In the genomic region with DNA sequence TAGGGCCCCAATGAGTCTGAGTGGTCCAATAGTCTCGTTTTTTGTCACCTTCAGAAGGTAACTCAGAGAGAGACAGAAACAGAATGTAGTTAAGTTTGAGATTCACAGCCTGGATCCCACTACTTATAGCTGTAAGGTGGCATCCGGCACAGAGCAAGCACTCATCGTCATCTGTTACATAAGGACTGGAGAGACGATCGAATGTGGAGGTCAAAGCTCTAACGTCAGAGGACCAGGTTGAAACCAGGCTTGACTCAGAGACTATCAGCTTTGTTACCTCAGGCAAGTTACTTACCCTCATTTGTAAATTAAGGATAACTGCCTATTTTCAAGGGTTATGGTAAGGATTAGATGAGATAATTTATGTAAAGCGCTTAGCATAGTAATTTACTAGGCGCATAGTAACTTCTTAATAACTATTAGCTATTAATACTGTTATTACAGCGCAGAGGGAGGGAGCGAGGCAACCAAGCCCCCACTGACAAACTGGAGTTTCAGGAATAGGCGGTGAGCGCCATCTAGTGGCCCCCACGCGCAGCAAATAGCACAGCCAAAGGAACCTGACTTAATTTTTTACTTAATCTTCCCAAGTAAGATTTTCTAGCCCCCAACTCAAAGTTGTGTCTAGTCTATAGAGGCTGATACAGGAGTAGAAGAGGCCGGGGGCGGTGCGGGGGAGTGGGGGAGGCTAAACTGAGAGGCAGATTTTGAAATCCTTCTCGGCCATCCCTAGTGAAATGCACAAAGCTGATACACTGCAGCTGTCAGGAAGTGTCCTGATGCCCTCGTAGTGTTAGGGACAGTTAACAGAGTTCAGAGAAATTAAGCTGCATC, we compare ENCODE assay signal across 8 cellular contexts. TPM values are rescaled to one million over a fixed set of nuclear protein-coding genes. Genes with fewer than 3 reads are reported as not detected.
DNase-seq lines count a peak whose midpoint lies in the region; ATAC-seq, FAIRE-seq and TF ChIP-seq lines count a peak whose summit lies in the region.

No MANE protein-coding gene starts in this region.

- no peaks in the 10 kb centered on the region for H3K36me3 Mint-ChIP-seq in activated naive CD8-positive, alpha-beta T cell treated with anti-CD3 and anti-CD28 coated beads, Interleukin-2, amount 10 ng/mL, durations not matched to agents 7 days and 5 days

- POLR2A ChIA-PET in BJ (lab: Charles Lee), result no interaction called here
- POLR2A ChIA-PET in Panc1 (lab: Charles Lee), result interaction anchor here (0.7 kb wide), 1 partner anchor 77 kb away, joined by 3 read pairs; no protein-coding TSS in a partner anchor
- POLR2A ChIA-PET in activated naive CD8-positive, alpha-beta T cell treated with anti-CD3 and anti-CD28 coated beads, Interleukin-2, amount 10 ng/mL, durations not matched to agents 7 days and 5 days (lab: Charles Lee), result no interaction called here

- no peak overlapping the region for H3K4me3 Mint-ChIP-seq in activated naive CD8-positive, alpha-beta T cell treated with anti-CD3 and anti-CD28 coated beads, Interleukin-2, amount 10 ng/mL, durations not matched to agents 7 days and 5 days

- BruUV-seq in Panc1 (replicated peaks; lab: Mats Ljungman, UMichigan), result no TSS peak

- CTCF ChIA-PET in BJ (lab: Yijun Ruan, JAX) (interaction anchor here (0.6 to 4.0 kb wide), 26 partner anchors 9 to 1824 kb away, joined by 3 to 26 read pairs (median 5); no protein-coding TSS in a partner anchor), Panc1 (lab: Charles Lee) (interaction anchor here (0.6 to 0.9 kb wide), 3 partner anchors 52 to 1697 kb away, joined by 3 to 5 read pairs (median 3); no protein-coding TSS in a partner anchor)

- no peak for FAIRE-seq in small intestine (lab: Jason Lieb, UNC)

- in situ Hi-C loops in Panc1 (cut with HindIII; ENCODE audit: low pct_unique_long_range_greater_than_20kb, low sequenced_read_pairs), result no loop called here

- TF ChIP-seq CTCF in BJ (IDR thresholded peaks at IDR 0.05; ENCODE audit: insufficient read depth, low read depth, low read length) (peak; percentile 88), Panc1 (IDR thresholded peaks at IDR 0.05) (peak; percentile 96)

- H3K27ac ChIP-seq in Panc1 (ENCODE audit: low read length) (no peak overlapping the region), right cardiac atrium (ENCODE audit: low read length) (no peak overlapping the region), small intestine (ENCODE audit: low read depth in 1 of 2, low read length in 1 of 2) (no peak overlapping the region)

- 13% methylated on average over 19 of the region's 19 CpGs for WGBS in right cardiac atrium
- 18 to 22% (median 20%) methylated on average over 19 of the region's 19 CpGs for WGBS in small intestine, 3 donors

- H3K4me1 ChIP-seq in Panc1 (ENCODE audit: control insufficient read depth, insufficient read depth, low read length) (0 out of 2 replicates have a peak, but pooled peaks cover 4% of the 10 kb centered on the region), right cardiac atrium (ENCODE audit: control insufficient read depth, insufficient read depth, low read length) (no peaks in the 10 kb centered on the region), small intestine (ENCODE audit: control insufficient read depth in 2 of 2, insufficient read depth in 1 of 2, low read depth in 1 of 2, low read length in 1 of 2) (no peaks in the 10 kb centered on the region)

- H3K4me1 Mint-ChIP-seq in activated naive CD8-positive, alpha-beta T cell treated with anti-CD3 and anti-CD28 coated beads, Interleukin-2, amount 10 ng/mL, durations not matched to agents 7 days and 5 days, result no peaks in the 10 kb centered on the region

- H3K27me3 Mint-ChIP-seq in activated naive CD8-positive, alpha-beta T cell treated with anti-CD3 and anti-CD28 coated beads, Interleukin-2, amount 10 ng/mL, durations not matched to agents 7 days and 5 days, result peaks cover 4% of the 10 kb centered on the region

- no peak overlapping the region for H3K4me3 ChIP-seq in BJ (ENCODE audit: low read depth, low read length)
- H3K4me3 ChIP-seq in Panc1 (ENCODE audit: low read depth in 2 of 2, low read length in 2 of 2), result peak overlapping the region in 1 of 2 experiments; percentile 21; a peak in 2 of 4 replicates
- no peak overlapping the region for H3K4me3 ChIP-seq in right cardiac atrium (ENCODE audit: low read length)
- H3K4me3 ChIP-seq in small intestine (ENCODE audit: low read depth in 1 of 2, low read length in 2 of 2), result no peak overlapping the region

- H3K9me3 ChIP-seq in Panc1 (ENCODE audit: control insufficient read depth, insufficient read depth, low read depth, low read length), result no peaks in the 10 kb centered on the region
- no peaks in the 10 kb centered on the region for H3K9me3 ChIP-seq in right cardiac atrium (ENCODE audit: control insufficient read depth, low read length)
- H3K9me3 ChIP-seq in small intestine (ENCODE audit: control insufficient read depth, low read depth), result no peaks in the 10 kb centered on the region

- H3K27me3 ChIP-seq in BJ (ENCODE audit: control insufficient read depth, insufficient read depth, low read length) (no peaks in the 10 kb centered on the region), Panc1 (ENCODE audit: control insufficient read depth, insufficient read depth, low read length) (0 out of 2 replicates have a peak, but pooled peaks cover 2% of the 10 kb centered on the region), right cardiac atrium (ENCODE audit: control insufficient read depth, insufficient read depth) (no peaks in the 10 kb centered on the region), small intestine (ENCODE audit: control insufficient read depth in 2 of 2, insufficient read depth in 2 of 2, low read length in 2 of 2) (peaks cover 0 to 2% of the 10 kb centered on the region in 2 donors)

- no peaks in the 10 kb centered on the region for H3K9me3 Mint-ChIP-seq in activated naive CD8-positive, alpha-beta T cell treated with anti-CD3 and anti-CD28 coated beads, Interleukin-2, amount 10 ng/mL, durations not matched to agents 7 days and 5 days

- H3K27ac Mint-ChIP-seq in activated naive CD8-positive, alpha-beta T cell treated with anti-CD3 and anti-CD28 coated beads, Interleukin-2, amount 10 ng/mL, durations not matched to agents 7 days and 5 days, result no peak overlapping the region

- ATAC-seq in GM18861 (IDR thresholded peaks at IDR 0.05; ENCODE audit: unreplicated experiment) (peak; percentile 41), HG03196 (IDR thresholded peaks at IDR 0.05; ENCODE audit: unreplicated experiment) (peak; percentile 81), Panc1 (peak; percentile 75), right cardiac atrium (peak; percentile 29 to 48)
- no peak for ATAC-seq in activated naive CD8-positive, alpha-beta T cell treated with anti-CD3 and anti-CD28 coated beads, Interleukin-2, amount 10 ng/mL, durations not matched to agents 7 days and 5 days (ENCODE audit: low read depth)

- DNase-seq in BJ (ENCODE audit: low read depth) (no peak), Panc1 (ENCODE audit: low read depth, low spot score) (peak; percentile 10), right cardiac atrium (peak; percentile 33 to 65 (median 62)), small intestine (peak; percentile 8), 8988T (no peak)
- peak; percentile 51 for DNase-seq in activated naive CD8-positive, alpha-beta T cell treated with anti-CD3 and anti-CD28 coated beads, Interleukin-2, amount 10 ng/mL, durations not matched to agents 7 days and 5 days

- intact Hi-C loops in Panc1 (cut with micrococcal nuclease; ENCODE audit: unreplicated experiment), result loop anchor here (10.0 kb wide), 2 partner anchors 728 to 1818 kb away; no protein-coding TSS in a partner anchor
- intact Hi-C loops in right cardiac atrium (cut with DNase I), result loop anchor here in 1 of 4 donors (5.0 to 10.0 kb wide), 2 partner anchors 511 to 1828 kb away; partner anchors contain the start of gene LRRC4C

- H3K36me3 ChIP-seq in BJ (ENCODE audit: control insufficient read depth, insufficient read depth, low read length) (no peaks in the 10 kb centered on the region), Panc1 (ENCODE audit: control insufficient read depth, insufficient read depth, low read length) (no peaks in the 10 kb centered on the region), small intestine (ENCODE audit: control insufficient read depth in 2 of 2, insufficient read depth in 2 of 2, low read length in 2 of 2) (no peaks in the 10 kb centered on the region)

RNA-seq across cellular contexts. Expression of gene API5, which starts 29.0 kb away (rescaled TPM):
- polyA plus RNA-seq in BJ (2011; rRNA removed) (29.3 and 58.2 TPM in 2 replicates), right cardiac atrium (17.7 TPM), small intestine (10 to 100 TPM; 43.8 to 50.6 (median 45.8) TPM)
- 19.5 and 26.5 TPM in 2 replicates for polyA minus RNA-seq in BJ (2011; rRNA and poly(A)+ RNA removed)
- total RNA-seq in Panc1 (2021; ENCODE audit: unreplicated experiment) (102 TPM), right cardiac atrium (10 to 100 TPM; 40.1 to 45.8 (median 44.6) TPM)
- polyA plus RNA-seq in Panc1 (2012; ENCODE audit: insufficient read length), result 51.1 TPM
- 100 to 1,000 TPM; 101 TPM for total RNA-seq in activated naive CD8-positive, alpha-beta T cell treated with anti-CD3 and anti-CD28 coated beads, Interleukin-2, amount 10 ng/mL, durations not matched to agents 7 days and 5 days

Comparison
In these comparisons a context has a peak if more than half of its experiments do, and no peak if none do; other contexts are left out.
1. DNase-seq: peak in Panc1 (single experiment), activated naive CD8-positive, alpha-beta T cell treated with anti-CD3 and anti-CD28 coated beads, Interleukin-2, amount 10 ng/mL, durations not matched to agents 7 days and 5 days (single experiment), right cardiac atrium (3 of 3) and small intestine (single experiment); none in BJ (single experiment) and 8988T (single experiment).